In the genomic region with DNA sequence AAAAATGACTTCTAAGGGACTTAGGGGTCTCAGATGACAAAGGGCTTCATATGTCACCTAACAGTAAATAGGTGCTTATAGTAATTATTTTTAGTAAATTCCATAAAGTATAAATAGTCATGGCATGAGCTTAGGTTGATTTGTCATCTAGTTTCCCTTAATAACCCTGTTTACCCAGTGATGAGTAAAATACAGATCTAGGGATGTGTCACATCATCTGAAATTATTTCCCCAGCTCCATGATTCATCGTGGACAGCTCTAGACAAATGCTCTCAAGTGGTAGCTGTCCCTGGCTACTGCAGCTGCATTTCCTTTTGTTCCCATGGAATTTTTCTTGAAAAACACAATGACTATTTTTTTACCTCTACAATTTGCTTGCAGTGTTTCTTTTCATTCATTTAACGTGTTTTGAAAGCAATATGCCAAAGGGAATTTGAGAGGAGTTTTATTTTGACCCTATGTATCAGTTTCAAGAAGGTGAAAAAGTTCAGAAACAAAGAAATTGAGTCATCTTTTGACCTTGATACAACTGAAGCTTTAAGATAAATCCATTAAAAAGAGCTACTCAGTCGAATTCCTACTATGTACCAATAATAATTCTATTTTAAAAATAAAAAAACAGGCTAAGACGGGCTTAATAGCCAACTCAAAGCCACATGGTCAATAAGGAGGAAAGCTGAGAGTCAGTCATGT, we compare ENCODE assay signal across 9 cellular contexts.
A peak's percentile ranks its signal among the peaks of the same experiment; 100 is the strongest.
DNase-seq lines count a peak whose midpoint lies in the region; ATAC-seq and TF ChIP-seq lines count a peak whose summit lies in the region.
"Had no signal": no experiment of that assay in that cellular context is flagged by ENCODE, and none has a peak within 500 bp of the region (broad histone marks: within the 10 kb centered on the region; RNA-seq: fewer than 3 reads in every experiment).

No MANE protein-coding gene starts in this region.

- no peak overlapping the region for H3K27ac Mint-ChIP-seq in activated CD4-positive, alpha-beta T cell treated with anti-CD3 and anti-CD28 coated beads, Interleukin-2, amount 10 ng/mL, durations not matched to agents 7 days and 5 days

- H3K9me3 ChIP-seq in adipocyte (ENCODE audit: control insufficient read depth, low read length), result no peaks in the 10 kb centered on the region
- H3K9me3 ChIP-seq in SK-N-SH, result no peaks in the 10 kb centered on the region
- H3K9me3 ChIP-seq: ascending aorta had no signal

- no peak overlapping the region for H3K27ac ChIP-seq in SK-N-SH (ENCODE audit: low read depth in 2 of 2, low read length in 1 of 2)
- H3K27ac ChIP-seq: ascending aorta had no signal

- no peaks in the 10 kb centered on the region for H3K27me3 ChIP-seq in adipocyte (replicated peaks; ENCODE audit: control insufficient read depth, insufficient read depth, low read length)
- H3K27me3 ChIP-seq in SK-N-SH (ENCODE audit: insufficient read depth), result no peaks in the 10 kb centered on the region
- H3K27me3 ChIP-seq: ascending aorta had no signal

- POLR2A ChIA-PET in SK-N-SH (lab: Yijun Ruan, JAX), result no interaction called here
- POLR2A ChIA-PET in activated CD4-positive, alpha-beta T cell treated with anti-CD3 and anti-CD28 coated beads, Interleukin-2, amount 10 ng/mL, durations not matched to agents 7 days and 5 days (lab: Charles Lee), result no interaction called here

- H3K79me2 ChIP-seq in SK-N-SH (ENCODE audit: insufficient read depth), result no peaks in the 10 kb centered on the region

- ATAC-seq in GM18511 (IDR thresholded peaks at IDR 0.05; ENCODE audit: unreplicated experiment), result peak; percentile 75
- peak; percentile 65 for ATAC-seq in HG03064 (IDR thresholded peaks at IDR 0.05; ENCODE audit: low read depth, unreplicated experiment)

- no peaks in the 10 kb centered on the region for H3K27me3 Mint-ChIP-seq in activated CD4-positive, alpha-beta T cell treated with anti-CD3 and anti-CD28 coated beads, Interleukin-2, amount 10 ng/mL, durations not matched to agents 7 days and 5 days

- TF ChIP-seq CTCF in SK-N-SH (IDR thresholded peaks at IDR 0.05), result no peak

- H3K4me1 ChIP-seq in adipocyte (ENCODE audit: control insufficient read depth, insufficient read depth, low read length), result peaks cover 4% of the 10 kb centered on the region
- no peaks in the 10 kb centered on the region for H3K4me1 ChIP-seq in SK-N-SH (ENCODE audit: control insufficient read depth in 1 of 2, insufficient read depth in 2 of 2, low read depth in 1 of 2, low read length in 1 of 2)
- H3K4me1 ChIP-seq: ascending aorta had no signal

- DNase-seq in A172 (ENCODE audit: low spot score) (peak; percentile 70), adipocyte (ENCODE audit: low read depth) (peak; percentile 38), SK-N-SH (no peak), NCI-H128 (lab: John Stamatoyannopoulos, UW; ENCODE audit: unreplicated experiment) (no peak), NCI-H1092 (lab: John Stamatoyannopoulos, UW) (no peak)
- DNase-seq in activated CD4-positive, alpha-beta T cell treated with anti-CD3 and anti-CD28 coated beads, Interleukin-2, amount 10 ng/mL, durations not matched to agents 7 days and 5 days, result no peak

- no peak for TF ChIP-seq EP300 in SK-N-SH (IDR thresholded peaks at IDR 0.05; ENCODE audit: borderline replicate concordance in 1 of 2, low read depth in 1 of 2, low read length in 1 of 2)

- H4K20me1 ChIP-seq in SK-N-SH (ENCODE audit: insufficient read depth), result no peaks in the 10 kb centered on the region

- no peak overlapping the region for H2AFZ ChIP-seq in SK-N-SH (ENCODE audit: low read depth)

- H3K9me3 Mint-ChIP-seq in activated CD4-positive, alpha-beta T cell treated with anti-CD3 and anti-CD28 coated beads, Interleukin-2, amount 10 ng/mL, durations not matched to agents 7 days and 5 days, result no peaks in the 10 kb centered on the region

- H3K4me3 ChIP-seq in adipocyte (ENCODE audit: low read length) (no peak overlapping the region), SK-N-SH (ENCODE audit: low read depth in 2 of 2, low read length in 1 of 2) (no peak overlapping the region)
- H3K4me3 ChIP-seq: ascending aorta had no signal

- no peaks in the 10 kb centered on the region for H3K36me3 Mint-ChIP-seq in activated CD4-positive, alpha-beta T cell treated with anti-CD3 and anti-CD28 coated beads, Interleukin-2, amount 10 ng/mL, durations not matched to agents 7 days and 5 days (ENCODE audit: low read depth)

- CTCF ChIA-PET in SK-N-SH (lab: Yijun Ruan, JAX), result interaction anchor here (1.0 kb wide), 1 partner anchor 15 kb away, joined by 4 read pairs; no protein-coding TSS in a partner anchor
- CTCF ChIA-PET in activated CD4-positive, alpha-beta T cell treated with anti-CD3 and anti-CD28 coated beads, Interleukin-2, amount 10 ng/mL, durations not matched to agents 7 days and 5 days (lab: Charles Lee), result no interaction called here

- no peak overlapping the region for H3K4me3 Mint-ChIP-seq in activated CD4-positive, alpha-beta T cell treated with anti-CD3 and anti-CD28 coated beads, Interleukin-2, amount 10 ng/mL, durations not matched to agents 7 days and 5 days

- no peaks in the 10 kb centered on the region for H3K36me3 ChIP-seq in adipocyte (ENCODE audit: control insufficient read depth, insufficient read depth, low read length, severe bottlenecking)
- no peaks in the 10 kb centered on the region for H3K36me3 ChIP-seq in SK-N-SH (replicated peaks in 1 of 2; ENCODE audit: control insufficient read depth in 1 of 2, insufficient read depth in 2 of 2, low read length in 1 of 2)
- H3K36me3 ChIP-seq: ascending aorta had no signal

- H3K9me2 ChIP-seq in SK-N-SH, result no peaks in the 10 kb centered on the region

- TF ChIP-seq RAD21 in SK-N-SH (IDR thresholded peaks at IDR 0.05; ENCODE audit: low read length), result no peak

- no peaks in the 10 kb centered on the region for H3F3A ChIP-seq in SK-N-SH (replicated peaks; ENCODE audit: insufficient read depth)

- no peak overlapping the region for H3K4me2 ChIP-seq in SK-N-SH

- H3K9ac ChIP-seq in adipocyte (ENCODE audit: low read length), result no peak overlapping the region
- H3K9ac ChIP-seq in SK-N-SH, result no peak overlapping the region

- 12% methylated on average over 4 of the region's 4 CpGs for WGBS in SK-N-SH (ENCODE audit: low lambda C conversion rate)

- H3K4me1 Mint-ChIP-seq in activated CD4-positive, alpha-beta T cell treated with anti-CD3 and anti-CD28 coated beads, Interleukin-2, amount 10 ng/mL, durations not matched to agents 7 days and 5 days, result no peaks in the 10 kb centered on the region

TF ChIP-seq in SK-N-SH, 30 proteins besides CTCF, POLR2A, EP300 and RAD21:
- TF ChIP-seq NFIC (IDR thresholded peaks at IDR 0.05; ENCODE audit: borderline replicate concordance) (no peak), RCOR1 (IDR thresholded peaks at IDR 0.05; ENCODE audit: low read length) (no peak), EZH2phosphoT487 (IDR thresholded peaks at IDR 0.05; ENCODE audit: borderline replicate concordance, low read depth) (no peak), POLR2AphosphoS5 (IDR thresholded peaks at IDR 0.05; ENCODE audit: low read depth, low read length) (no peak)
TF ChIP-seq in SK-N-SH: peak in this region for 0.

Comparison
In these comparisons a context has a peak if more than half of its experiments do, and no peak if none do; other contexts are left out.
1. DNase-seq: peak in A172 (single experiment) and adipocyte (single experiment); none in SK-N-SH (single experiment), activated CD4-positive, alpha-beta T cell treated with anti-CD3 and anti-CD28 coated beads, Interleukin-2, amount 10 ng/mL, durations not matched to agents 7 days and 5 days (single experiment), NCI-H128 (single experiment) and NCI-H1092 (single experiment).